In genomic region chr2:175187378-175187777, GRCh38 we compare ENCODE assay signal across 9 cellular contexts. TPM values are rescaled to one million over a fixed set of nuclear protein-coding genes. Genes with fewer than 3 reads are reported as not detected.
DNase-seq lines count a peak whose midpoint lies in the region; ATAC-seq and TF ChIP-seq lines count a peak whose summit lies in the region.
"Had no signal": no experiment of that assay in that cellular context is flagged by ENCODE, and none has a peak within 500 bp of the region (broad histone marks: within the 10 kb centered on the region; RNA-seq: fewer than 3 reads in every experiment).

No MANE protein-coding gene starts in this region.

- POLR2A ChIA-PET in PC-3 (lab: Charles Lee; ENCODE audit: unreplicated experiment): interaction anchor here (0.6 kb wide), 1 partner anchor 56 kb away, joined by 3 read pairs; no protein-coding TSS in a partner anchor
- POLR2A ChIA-PET in CD8-positive, alpha-beta memory T cell (lab: Charles Lee): no interaction called here

- BruUV-seq in PC-3 (replicated peaks; lab: Mats Ljungman, UMichigan): no TSS peak

- intact Hi-C loops in PC-3 (cut with micrococcal nuclease): loop anchor here (1.0 kb wide), 3 partner anchors 76 to 156 kb away; no protein-coding TSS in a partner anchor
- intact Hi-C loops in ovary (cut with DNase I): no loop called here

- H3K27ac Mint-ChIP-seq in CD8-positive, alpha-beta memory T cell: no peak overlapping the region

- H3K4me1 Mint-ChIP-seq in CD8-positive, alpha-beta memory T cell: no peaks in the 10 kb centered on the region

- H3K9me2 ChIP-seq in GM23248 (ENCODE audit: insufficient read depth) (no peaks in the 10 kb centered on the region), PC-3 (replicated peaks; ENCODE audit: low read length) (no peaks in the 10 kb centered on the region)

- no peaks in the 10 kb centered on the region for H4K20me1 ChIP-seq in GM23248 (ENCODE audit: insufficient read depth)
- H4K20me1 ChIP-seq in PC-3 (ENCODE audit: low read length): no peaks in the 10 kb centered on the region

- TF ChIP-seq EP300 in ovary (IDR thresholded peaks at IDR 0.05): no peak

- H3K9me3 Mint-ChIP-seq in CD8-positive, alpha-beta memory T cell: peaks cover 0 to 10% (median 0%) of the 10 kb centered on the region in 5 donors

- H3K4me3 ChIP-seq in GM12865 (ENCODE audit: low read depth, low read length) (no peak overlapping the region), GM23248 (no peak overlapping the region), PC-3 (ENCODE audit: low read length) (no peak overlapping the region), ovary (no peak overlapping the region)
- H3K4me3 ChIP-seq in CD8-positive, alpha-beta memory T cell (ENCODE audit: low read length): no peak overlapping the region
- H3K4me3 ChIP-seq: lung had no signal

- H3K27ac ChIP-seq in GM23248 (no peak overlapping the region), PC-3 (ENCODE audit: low read length) (no peak overlapping the region), ovary (no peak overlapping the region)
- H3K27ac ChIP-seq in CD8-positive, alpha-beta memory T cell (ENCODE audit: low read depth, low read length): no peak overlapping the region

- H3K9ac ChIP-seq in GM23248 (no peak overlapping the region), PC-3 (ENCODE audit: low read length) (no peak overlapping the region)

- in situ Hi-C loops in GM23248 (cut with MboI): no loop called here

- H3K4me1 ChIP-seq in GM23248 (ENCODE audit: insufficient read depth) (no peaks in the 10 kb centered on the region), PC-3 (ENCODE audit: insufficient read depth, low read length) (no peaks in the 10 kb centered on the region), ovary (ENCODE audit: insufficient read depth) (no peaks in the 10 kb centered on the region)
- no peaks in the 10 kb centered on the region for H3K4me1 ChIP-seq in CD8-positive, alpha-beta memory T cell (ENCODE audit: insufficient read depth, low read length)

- CTCF ChIA-PET in PC-3 (lab: Charles Lee): no interaction called here
- CTCF ChIA-PET in CD8-positive, alpha-beta memory T cell (lab: Charles Lee): no interaction called here

- H3F3A ChIP-seq in GM23248 (ENCODE audit: insufficient read depth): no peaks in the 10 kb centered on the region
- no peaks in the 10 kb centered on the region for H3F3A ChIP-seq in PC-3 (ENCODE audit: low read length, unreplicated experiment)

- peaks cover 0 to 5% (median 0%) of the 10 kb centered on the region in 3 donors for H3K36me3 Mint-ChIP-seq in CD8-positive, alpha-beta memory T cell

- no peak overlapping the region for H3K4me3 Mint-ChIP-seq in CD8-positive, alpha-beta memory T cell

- TF ChIP-seq POLR2A in ovary (IDR thresholded peaks at IDR 0.05): no peak

- H3K4me2 ChIP-seq in GM23248 (ENCODE audit: unreplicated experiment) (no peak overlapping the region), PC-3 (ENCODE audit: low read length) (no peak overlapping the region)

- DNase-seq in GM12865 (ENCODE audit: low read depth): peak; percentile 51
- peak; percentile 24 for DNase-seq in GM23248
- peak; percentile 69 for DNase-seq in PC-3
- peak; percentile 40 for DNase-seq in iPS-NIHi7 (ENCODE audit: extremely low spot score)
- no peak for DNase-seq in NCI-H345 treated with DMSO at 0.1 percent for 48 hours (lab: John Stamatoyannopoulos, UW; ENCODE audit: unreplicated experiment)
- no peak for DNase-seq in ovary
- no peak for DNase-seq in CD8-positive, alpha-beta memory T cell
- DNase-seq in stimulated activated CD4-positive, alpha-beta T cell treated with anti-CD3 and anti-CD28 coated beads, Interleukin-15, amount 100 ng/mL, for 24 hours: no peak

- ATAC-seq in PC-3: peak; percentile 85

- H2AFZ ChIP-seq in GM23248: no peak overlapping the region
- H2AFZ ChIP-seq in PC-3 (ENCODE audit: low read length): no peak overlapping the region

- H3K27me3 Mint-ChIP-seq in CD8-positive, alpha-beta memory T cell: peaks cover 18 to 30% of the 10 kb centered on the region in 2 donors

- H3K27me3 ChIP-seq in GM23248 (replicated peaks; ENCODE audit: insufficient read depth) (no peaks in the 10 kb centered on the region), PC-3 (ENCODE audit: low read length) (no peaks in the 10 kb centered on the region), ovary (no peaks in the 10 kb centered on the region)
- no peaks in the 10 kb centered on the region for H3K27me3 ChIP-seq in CD8-positive, alpha-beta memory T cell (ENCODE audit: insufficient read depth, low read length, poor library complexity, severe bottlenecking)

- WGBS in GM23248 (ENCODE audit: low coverage in 1 of 2, low lambda C conversion rate in 2 of 2, missing lambda C conversion rate in 2 of 2), 2 experiments: 82 to 88% methylated on average over 1 of the region's 1 CpG
- WGBS in ovary, 3 donors: 89 to 100% (median 93%) methylated on average over 1 of the region's 1 CpG

- no peaks in the 10 kb centered on the region for H3K79me2 ChIP-seq in GM23248 (ENCODE audit: insufficient read depth)
- no peaks in the 10 kb centered on the region for H3K79me2 ChIP-seq in PC-3 (ENCODE audit: low read length)

- TF ChIP-seq CTCF in GM12865 (IDR thresholded peaks at IDR 0.05; ENCODE audit: insufficient read depth, low read depth, low read length, missing control alignments) (peak; percentile 49), PC-3 (conservative IDR thresholded peaks at IDR 0.05; ENCODE audit: low read depth, low read length) (peak; percentile 74), ovary (IDR thresholded peaks at IDR 0.05) (no peak)

- H3K9me3 ChIP-seq in GM23248 (ENCODE audit: low read depth): no peaks in the 10 kb centered on the region
- no peaks in the 10 kb centered on the region for H3K9me3 ChIP-seq in PC-3 (ENCODE audit: low read length)
- H3K9me3 ChIP-seq in ovary: no peaks in the 10 kb centered on the region
- no peaks in the 10 kb centered on the region for H3K9me3 ChIP-seq in CD8-positive, alpha-beta memory T cell (ENCODE audit: low read length)

- H3K36me3 ChIP-seq in GM23248 (ENCODE audit: low read depth): no peaks in the 10 kb centered on the region
- H3K36me3 ChIP-seq in PC-3 (ENCODE audit: low read depth, low read length): no peaks in the 10 kb centered on the region
- no peaks in the 10 kb centered on the region for H3K36me3 ChIP-seq in ovary
- no peaks in the 10 kb centered on the region for H3K36me3 ChIP-seq in CD8-positive, alpha-beta memory T cell (ENCODE audit: insufficient read depth, low read length)

RNA-seq across cellular contexts. Expression of gene ATP5MC3, which starts 5.9 kb away (rescaled TPM):
- total RNA-seq in GM23248 (2014; rRNA removed; shearing (Covaris generic)): 136 and 145 TPM in 2 replicates
- 365 and 370 TPM in 2 replicates for polyA plus RNA-seq in GM23248 (2016; fragmentation: Nextera tagmentation; extraction: Ambion mirVana)
- total RNA-seq in PC-3 (2014; rRNA removed): 214 and 254 TPM in 2 replicates
- 100 to 1,000 TPM in 6 of 7 donors, 10 to 100 TPM in 1; 59.0 to 138 (median 112) TPM for total RNA-seq in ovary
- polyA plus RNA-seq in ovary: 100 to 1,000 TPM; 128 to 158 TPM
- total RNA-seq in CD8-positive, alpha-beta memory T cell: 100 to 1,000 TPM; 409 to 416 TPM
- 355 TPM for polyA plus RNA-seq in CD8-positive, alpha-beta memory T cell

RNA-seq across cellular contexts. Expression of gene ATF2, which starts 19.4 kb away (rescaled TPM):
- total RNA-seq in GM23248 (2014; rRNA removed; shearing (Covaris generic)): 31.7 and 33.8 TPM in 2 replicates
- polyA plus RNA-seq in GM23248 (2016; fragmentation: Nextera tagmentation; extraction: Ambion mirVana) (26.8 and 29.5 TPM in 2 replicates), ovary (10 to 100 TPM; 21.4 to 30.5 TPM)
- total RNA-seq in PC-3 (2014; rRNA removed) (12.6 and 15.0 TPM in 2 replicates), ovary (10 to 100 TPM; 46.6 to 69.8 (median 60.5) TPM)
- total RNA-seq in CD8-positive, alpha-beta memory T cell: 10 to 100 TPM; 50.1 to 51.0 TPM
- 37.3 TPM for polyA plus RNA-seq in CD8-positive, alpha-beta memory T cell

Comparison
In these comparisons a context has a peak if more than half of its experiments do, and no peak if none do; other contexts are left out.
1. DNase-seq: peak in GM12865 (single experiment), GM23248 (single experiment), PC-3 (single experiment) and iPS-NIHi7 (single experiment); none in NCI-H345 treated with DMSO at 0.1 percent for 48 hours (single experiment), ovary (0 of 5), CD8-positive, alpha-beta memory T cell (0 of 5) and stimulated activated CD4-positive, alpha-beta T cell treated with anti-CD3 and anti-CD28 coated beads, Interleukin-15, amount 100 ng/mL, for 24 hours (single experiment).
2. CTCF ChIP-seq: peak in GM12865 (single experiment) and PC-3 (single experiment); none in ovary (0 of 3).